ENCODE assay signal across 14 cellular contexts in genomic region chr17:57708401-57708800, GRCh38. TPM values are rescaled to one million over a fixed set of nuclear protein-coding genes. Genes with fewer than 3 reads are reported as not detected.
A peak's percentile ranks its signal among the peaks of the same experiment; 100 is the strongest.
DNase-seq lines count a peak whose midpoint lies in the region; ATAC-seq and TF ChIP-seq lines count a peak whose summit lies in the region.
"Had no signal": no experiment of that assay in that cellular context is flagged by ENCODE, and none has a peak within 500 bp of the region (broad histone marks: within the 10 kb centered on the region; RNA-seq: fewer than 3 reads in every experiment).

No MANE protein-coding gene starts in this region.

- no peak overlapping the region for H3K4me3 Mint-ChIP-seq in type B pancreatic cell

- peaks cover 17% of the 10 kb centered on the region for H3K27me3 Mint-ChIP-seq in type B pancreatic cell

- H3K4me1 Mint-ChIP-seq in type B pancreatic cell (ENCODE audit: unreplicated experiment) = peaks cover 26% of the 10 kb centered on the region

- DNase-seq in left cardiac atrium (no peak), Right ventricle myocardium superior (no peak), RPMI7951 (ENCODE audit: low read depth) (peak; percentile 14), islet precursor cell (peak; percentile 63), type B pancreatic cell (ENCODE audit: extremely low spot score, unreplicated experiment) (no peak), hippocampal formation (lab: John Stamatoyannopoulos, UW) (no peak), HK-2 (ENCODE audit: unreplicated experiment) (no peak)
- DNase-seq in stimulated activated CD4-positive, alpha-beta T cell treated with anti-CD3 and anti-CD28 coated beads, Interleukin-4, amount 100 ng/mL, for 24 hours = no peak
- DNase-seq: activated CD4-positive, alpha-beta T cell treated with anti-CD3 and anti-CD28 coated beads for 48 hours had no signal

- no peak for TF ChIP-seq CTCF in type B pancreatic cell (conservative IDR thresholded peaks at IDR 0.05)

- H3K9me3 Mint-ChIP-seq in type B pancreatic cell = no peaks in the 10 kb centered on the region

- H3K27ac Mint-ChIP-seq in type B pancreatic cell = no peak overlapping the region

- H3K36me3 Mint-ChIP-seq in type B pancreatic cell = no peaks in the 10 kb centered on the region

- ATAC-seq in left cardiac atrium = peak; percentile 30 to 33
- no peak for ATAC-seq in Right ventricle myocardium superior (ENCODE audit: poor library complexity)

- intact Hi-C loops in left cardiac atrium (cut with DNase I) (no loop called here), Right ventricle myocardium superior (cut with DNase I) (no loop called here)

RNA-seq across cellular contexts. Expression of gene CCDC182, which starts 36.7 kb away (rescaled TPM):
- not detected for total RNA-seq in left cardiac atrium
- not detected for total RNA-seq in Right ventricle myocardium superior
- total RNA-seq in RPMI7951 (2014; rRNA removed; shearing (Covaris generic)) = not detected in 2 replicates
- total RNA-seq in type B pancreatic cell (ENCODE audit: low replicate concordance) = not detected in 2 replicates
- total RNA-seq: chondrocyte, IMR-90, liver, renal cortical epithelial cell, SJSA1 had no signal

Comparison
In these comparisons a context has a peak if more than half of its experiments do, and no peak if none do; other contexts are left out.
1. DNase-seq: peak in RPMI7951 (single experiment) and islet precursor cell (single experiment); none in left cardiac atrium (single experiment), Right ventricle myocardium superior (single experiment), type B pancreatic cell (single experiment), stimulated activated CD4-positive, alpha-beta T cell treated with anti-CD3 and anti-CD28 coated beads, Interleukin-4, amount 100 ng/mL, for 24 hours (single experiment), hippocampal formation (0 of 2) and HK-2 (single experiment).